ENCODE assay signal across 11 cellular contexts in the genomic region with DNA sequence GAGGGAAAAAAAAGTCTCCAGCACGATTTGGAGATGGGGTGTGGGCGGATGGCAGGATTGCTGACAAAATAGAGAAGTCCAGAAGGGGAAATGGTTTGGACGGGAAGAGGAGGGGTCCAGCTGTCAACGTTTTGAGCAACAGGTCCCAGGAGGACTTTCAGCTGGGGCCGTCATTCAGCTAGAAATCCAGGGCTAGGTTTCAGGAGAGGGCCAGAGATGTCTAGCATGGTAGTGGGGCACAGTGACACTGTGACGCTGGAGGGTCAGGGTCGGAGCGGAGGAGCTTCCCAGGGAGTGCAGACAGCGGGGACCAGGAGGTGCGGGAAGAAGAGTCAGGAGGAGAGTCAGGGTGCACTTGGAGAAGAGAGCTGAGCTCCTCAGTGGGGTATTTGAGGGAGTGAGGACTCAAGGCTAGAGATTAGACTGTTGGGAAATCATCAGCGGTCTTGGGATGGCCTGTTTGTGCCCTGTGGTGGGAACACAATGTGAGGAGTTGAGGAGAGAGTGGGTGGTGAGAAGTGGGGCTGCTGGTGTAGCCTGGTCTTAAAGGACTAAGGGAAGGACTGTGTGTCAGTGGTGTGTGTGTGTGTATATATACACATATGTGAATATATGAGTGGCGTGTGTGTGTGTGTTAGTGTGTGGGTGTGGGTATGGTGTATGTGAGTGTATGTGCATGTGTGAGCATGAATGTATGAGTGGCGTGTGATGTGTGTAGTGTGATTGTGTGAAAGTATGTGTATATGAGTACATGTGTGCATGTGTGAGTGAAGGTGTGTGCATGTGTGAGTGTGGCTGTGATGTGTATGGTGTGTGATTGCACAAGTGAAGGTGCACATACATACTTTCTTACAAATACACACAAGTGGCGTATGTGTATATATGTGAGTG. TPM values are rescaled to one million over a fixed set of nuclear protein-coding genes. Genes with fewer than 3 reads are reported as not detected.
DNase-seq lines count a peak whose midpoint lies in the region; ATAC-seq and TF ChIP-seq lines count a peak whose summit lies in the region.
"Had no signal": no experiment of that assay in that cellular context is flagged by ENCODE, and none has a peak within 500 bp of the region (broad histone marks: within the 10 kb centered on the region; RNA-seq: fewer than 3 reads in every experiment).

No MANE protein-coding gene starts in this region.

- peaks cover 49 to 56% of the 10 kb centered on the region in 2 donors for H3K4me1 ChIP-seq in duodenal mucosa (ENCODE audit: control insufficient read depth in 1 of 2, insufficient read depth in 2 of 2, low read length in 2 of 2)
- peaks cover 25 to 28% of the 10 kb centered on the region in 2 donors for H3K4me1 ChIP-seq in mucosa of rectum (ENCODE audit: control insufficient read depth in 2 of 2, insufficient read depth in 2 of 2, low read length in 2 of 2)
- peaks cover 2 to 4% of the 10 kb centered on the region in 2 donors for H3K4me1 ChIP-seq in aorta (ENCODE audit: control insufficient read depth in 1 of 2, insufficient read depth in 2 of 2, low read length in 2 of 2)

- H3K27ac ChIP-seq in duodenal mucosa (ENCODE audit: low read depth, low read length) (no peak overlapping the region), mucosa of rectum (ENCODE audit: low read depth in 2 of 2, low read length in 2 of 2) (peak overlapping the region; percentile 21 to 29), aorta (ENCODE audit: low read depth in 1 of 2, low read length in 2 of 2) (peak overlapping the region; percentile 43 to 46)

- H3K4me3 Mint-ChIP-seq in natural killer cell treated with Interleukin-12 subunit alpha and Interleukin-12 subunit beta and Interleukin-15 and Interleukin-18, amount 100 ng/mL, for 72 hours, result no peak overlapping the region
- H3K4me3 Mint-ChIP-seq in natural killer cell, result no peak overlapping the region
- H3K4me3 Mint-ChIP-seq: naive thymus-derived CD8-positive, alpha-beta T cell; T-helper 17 cell had no signal

- H3K4me3 ChIP-seq in duodenal mucosa (ENCODE audit: low read depth in 1 of 2, low read length in 2 of 2) (peak overlapping the region; percentile 19 to 92), mucosa of rectum (ENCODE audit: low read length in 2 of 2) (peak overlapping the region in 1 of 2 donors; percentile 17), aorta (ENCODE audit: low read length in 2 of 2) (peak overlapping the region in 1 of 2 donors; percentile 8)

- DNase-seq in natural killer cell treated with Interleukin-12 subunit alpha and Interleukin-12 subunit beta and Interleukin-15 and Interleukin-18, amount 100 ng/mL, for 72 hours (ENCODE audit: low spot score), result peak; percentile 49
- DNase-seq in natural killer cell (no peak), aorta (peak; percentile 54 to 72)
- no peak for DNase-seq in activated CD4-positive, alpha-beta T cell treated with anti-CD3 and anti-CD28 coated beads for 1 hour
- no peak for DNase-seq in stimulated activated naive CD4-positive, alpha-beta T cell (lab: John Stamatoyannopoulos, UW)
- DNase-seq: NCI-H446, T-helper 17 cell had no signal

- WGBS in aorta, 2 donors, result 20% methylated on average over 14 of the region's 14 CpGs

- no peaks in the 10 kb centered on the region for H3K27me3 Mint-ChIP-seq in natural killer cell treated with Interleukin-12 subunit alpha and Interleukin-12 subunit beta and Interleukin-15 and Interleukin-18, amount 100 ng/mL, for 72 hours
- H3K27me3 Mint-ChIP-seq in natural killer cell (ENCODE audit: low read depth in 2 of 2), result no peaks in the 10 kb centered on the region
- H3K27me3 Mint-ChIP-seq: naive thymus-derived CD8-positive, alpha-beta T cell; T-helper 17 cell had no signal

- no peak for TF ChIP-seq CTCF in natural killer cell (IDR thresholded peaks at IDR 0.05)

- peaks cover 4 to 12% of the 10 kb centered on the region in 2 donors for H3K4me1 Mint-ChIP-seq in natural killer cell treated with Interleukin-12 subunit alpha and Interleukin-12 subunit beta and Interleukin-15 and Interleukin-18, amount 100 ng/mL, for 72 hours (ENCODE audit: low read depth in 2 of 2)
- H3K4me1 Mint-ChIP-seq in natural killer cell, result peaks cover 1 to 16% of the 10 kb centered on the region in 2 donors

- intact Hi-C loops in natural killer cell (cut with micrococcal nuclease), result loop anchor here (5.0 kb wide), 1 partner anchor 673 kb away; no protein-coding TSS in a partner anchor
- intact Hi-C loops in aorta (cut with DNase I), result no loop called here

- no peak overlapping the region for H3K27ac Mint-ChIP-seq in natural killer cell treated with Interleukin-12 subunit alpha and Interleukin-12 subunit beta and Interleukin-15 and Interleukin-18, amount 100 ng/mL, for 72 hours
- no peak overlapping the region for H3K27ac Mint-ChIP-seq in natural killer cell
- H3K27ac Mint-ChIP-seq: naive thymus-derived CD8-positive, alpha-beta T cell; T-helper 17 cell had no signal

- peak overlapping the region in 1 of 2 donors; percentile 4 for H3K9ac ChIP-seq in duodenal mucosa (ENCODE audit: low read depth in 1 of 2, low read length in 2 of 2)
- no peak overlapping the region for H3K9ac ChIP-seq in mucosa of rectum (ENCODE audit: low read depth in 1 of 2, low read length in 2 of 2)

- H3K9me3 Mint-ChIP-seq in natural killer cell treated with Interleukin-12 subunit alpha and Interleukin-12 subunit beta and Interleukin-15 and Interleukin-18, amount 100 ng/mL, for 72 hours, result no peaks in the 10 kb centered on the region
- no peaks in the 10 kb centered on the region for H3K9me3 Mint-ChIP-seq in natural killer cell
- H3K9me3 Mint-ChIP-seq: naive thymus-derived CD8-positive, alpha-beta T cell had no signal

- H3K27me3 ChIP-seq in duodenal mucosa (ENCODE audit: control insufficient read depth in 1 of 2, insufficient read depth in 2 of 2, low read length in 2 of 2) (no peaks in the 10 kb centered on the region), mucosa of rectum (ENCODE audit: control insufficient read depth in 2 of 2, insufficient read depth in 2 of 2, low read length in 2 of 2) (no peaks in the 10 kb centered on the region), aorta (ENCODE audit: control insufficient read depth in 1 of 2, insufficient read depth in 2 of 2, low read length in 1 of 2) (no peaks in the 10 kb centered on the region)

- no peaks in the 10 kb centered on the region for H3K9me3 ChIP-seq in duodenal mucosa (ENCODE audit: control insufficient read depth in 1 of 2, low read length in 2 of 2)
- H3K9me3 ChIP-seq in mucosa of rectum (ENCODE audit: control insufficient read depth in 2 of 2, low read length in 2 of 2), result no peaks in the 10 kb centered on the region
- no peaks in the 10 kb centered on the region for H3K9me3 ChIP-seq in aorta (ENCODE audit: control insufficient read depth, low read length)

- H3K36me3 ChIP-seq in duodenal mucosa (ENCODE audit: control insufficient read depth in 1 of 2, insufficient read depth in 2 of 2, low read length in 2 of 2), result peaks cover 19 to 25% of the 10 kb centered on the region in 2 donors
- H3K36me3 ChIP-seq in mucosa of rectum (ENCODE audit: control insufficient read depth in 2 of 2, insufficient read depth in 2 of 2, low read length in 2 of 2), result peaks cover 23% of the 10 kb centered on the region in 2 donors
- H3K36me3 ChIP-seq in aorta (ENCODE audit: control insufficient read depth in 1 of 2, insufficient read depth in 2 of 2, low read length in 1 of 2), result peaks cover 0 to 3% of the 10 kb centered on the region in 2 donors

- no peaks in the 10 kb centered on the region for H3K36me3 Mint-ChIP-seq in natural killer cell treated with Interleukin-12 subunit alpha and Interleukin-12 subunit beta and Interleukin-15 and Interleukin-18, amount 100 ng/mL, for 72 hours
- H3K36me3 Mint-ChIP-seq in natural killer cell, result no peaks in the 10 kb centered on the region

- no peak for ATAC-seq in natural killer cell treated with Interleukin-12 subunit alpha and Interleukin-12 subunit beta and Interleukin-15 and Interleukin-18, amount 100 ng/mL, for 72 hours
- ATAC-seq in natural killer cell, result no peak
- no peak for ATAC-seq in aorta (ENCODE audit: low FRiP score)
- ATAC-seq in GM19351 (IDR thresholded peaks at IDR 0.05; ENCODE audit: unreplicated experiment), result no peak

RNA-seq across cellular contexts. Expression of a gene that starts 3.8 kb away (rescaled TPM):
- total RNA-seq in natural killer cell treated with Interleukin-12 subunit alpha and Interleukin-12 subunit beta and Interleukin-15 and Interleukin-18, amount 100 ng/mL, for 72 hours, result 100 to 1,000 TPM in 1 of 2 donors, 10 to 100 TPM in 1; 81.6 to 114 TPM
- total RNA-seq in natural killer cell (100 to 1,000 TPM; 168 to 219 (median 186) TPM), aorta (100 to 1,000 TPM; 307 to 499 TPM)
- 100 to 1,000 TPM; 131 to 305 TPM for polyA plus RNA-seq in aorta

RNA-seq across cellular contexts. Expression of a gene that starts 22.5 kb away (rescaled TPM):
- 1 to 10 TPM; 2.9 TPM for total RNA-seq in natural killer cell treated with Interleukin-12 subunit alpha and Interleukin-12 subunit beta and Interleukin-15 and Interleukin-18, amount 100 ng/mL, for 72 hours
- total RNA-seq in natural killer cell, result 1 to 10 TPM; 2.3 to 2.8 (median 2.5) TPM
- 1 to 10 TPM; 2.8 to 3.8 TPM for total RNA-seq in aorta
- polyA plus RNA-seq in aorta, result 1 to 10 TPM in 1 of 2 donors, under 1 TPM in 1; 0.41 to 1.0 TPM

RNA-seq across cellular contexts. Expression of a gene that starts 23.7 kb away (rescaled TPM):
- under 1 TPM in 1 of 2 donors, not detected in 1; 0.21 TPM for total RNA-seq in natural killer cell treated with Interleukin-12 subunit alpha and Interleukin-12 subunit beta and Interleukin-15 and Interleukin-18, amount 100 ng/mL, for 72 hours
- total RNA-seq in natural killer cell (1 to 10 TPM in 2 of 3 donors, not detected in 1; 1.0 to 1.2 TPM), aorta (under 1 TPM; 0.21 to 0.45 TPM)
- polyA plus RNA-seq in aorta, result 1 to 10 TPM in 1 of 2 donors, under 1 TPM in 1; 0.20 to 1.9 TPM

RNA-seq across cellular contexts. Expression of a gene that starts 58.3 kb away (rescaled TPM):
- not detected for total RNA-seq in natural killer cell treated with Interleukin-12 subunit alpha and Interleukin-12 subunit beta and Interleukin-15 and Interleukin-18, amount 100 ng/mL, for 72 hours
- total RNA-seq in natural killer cell (under 1 TPM in 1 of 3 donors, not detected in 2; 0.40 TPM), aorta (1 to 10 TPM; 1.2 to 2.7 TPM)
- not detected for polyA plus RNA-seq in aorta

Comparison
In these comparisons a context has a peak if more than half of its experiments do, and no peak if none do; other contexts are left out.
1. DNase-seq: peak in natural killer cell treated with Interleukin-12 subunit alpha and Interleukin-12 subunit beta and Interleukin-15 and Interleukin-18, amount 100 ng/mL, for 72 hours (single experiment) and aorta (2 of 2); none in natural killer cell (single experiment), activated CD4-positive, alpha-beta T cell treated with anti-CD3 and anti-CD28 coated beads for 1 hour (single experiment) and stimulated activated naive CD4-positive, alpha-beta T cell (0 of 6).